35 cellular contexts compared by ENCODE assay signal in the genomic region with DNA sequence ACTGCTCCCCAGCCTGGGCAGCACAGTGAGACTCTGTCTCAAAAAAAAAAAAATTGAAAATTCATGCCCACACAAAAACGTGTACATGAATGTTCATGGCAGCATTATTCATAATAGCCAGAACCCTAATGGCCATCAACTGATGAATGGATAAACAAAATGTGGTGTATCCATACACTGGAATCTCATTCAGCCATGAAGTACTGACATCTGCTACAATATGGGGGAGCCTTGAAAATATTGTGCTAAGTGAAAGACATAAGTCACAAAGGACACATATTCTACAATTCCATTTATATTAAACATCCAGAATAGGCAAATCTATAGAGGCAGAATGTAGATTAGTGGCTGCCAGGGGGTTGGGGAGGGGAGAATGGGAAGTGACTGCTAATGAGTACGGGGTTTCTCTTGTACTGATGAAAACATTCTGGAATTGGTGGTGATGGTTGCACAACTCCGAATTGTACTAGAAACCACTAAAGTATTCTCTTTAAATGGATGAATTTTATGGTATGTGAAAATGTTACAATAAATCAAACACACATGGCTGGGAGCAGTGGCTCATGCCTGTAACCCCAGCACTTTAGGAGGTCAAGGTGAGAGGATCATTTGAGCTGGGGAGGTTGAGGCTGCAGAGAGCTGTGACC. TPM values are rescaled to one million over a fixed set of nuclear protein-coding genes. Genes with fewer than 3 reads are reported as not detected.
"Had no signal": no experiment of that assay in that cellular context is flagged by ENCODE, and none has a peak within 500 bp of the region (broad histone marks: within the 10 kb centered on the region; RNA-seq: fewer than 3 reads in every experiment).

No MANE protein-coding gene starts in this region.

- H3K27me3 ChIP-seq: dorsolateral prefrontal cortex, heart right ventricle, neutrophil, pancreas, right atrium auricular region, suprapubic skin, transverse colon, upper lobe of right lung, uterus had no signal

- H3K27ac Mint-ChIP-seq: memory B cell; mesothelial cell of epicardium; naive B cell; natural killer cell treated with Interleukin-12 subunit alpha and Interleukin-12 subunit beta and Interleukin-15 and Interleukin-18, amount 100 ng/mL, for 72 hours had no signal

- H3K9me3 ChIP-seq: left ventricle myocardium inferior, lower lobe of right lung, mucosa of descending colon, neutrophil, pancreas, right atrium auricular region, suprapubic skin, transverse colon, upper lobe of right lung, uterus had no signal

- H3K36me3 Mint-ChIP-seq: mesothelial cell of epicardium; naive B cell; natural killer cell treated with Interleukin-12 subunit alpha and Interleukin-12 subunit beta and Interleukin-15 and Interleukin-18, amount 100 ng/mL, for 72 hours had no signal

- H3K4me3 ChIP-seq: dorsolateral prefrontal cortex, heart right ventricle, left ventricle myocardium inferior, lower lobe of right lung, mucosa of descending colon, pancreas, right atrium auricular region, smooth muscle cell, suprapubic skin, transverse colon, upper lobe of right lung, uterus had no signal

- H3K4me1 ChIP-seq: heart right ventricle, left ventricle myocardium inferior, lower lobe of right lung, pancreas, right atrium auricular region, suprapubic skin, transverse colon, upper lobe of right lung, uterus had no signal

- DNase-seq: dorsolateral prefrontal cortex; effector CD4-positive, alpha-beta T cell; foreskin melanocyte; glutamatergic neuron; heart right ventricle; hippocampal formation; islet precursor cell; kidney glomerular epithelial cell; left colon; left ventricle myocardium inferior; lower lobe of right lung; mucosa of descending colon; naive B cell; pancreas; stimulated activated CD4-positive, alpha-beta T cell treated with anti-CD3 and anti-CD28 coated beads, Interleukin-12 subunit alpha, Interleukin-12 subunit beta, amount 100 ng/mL, for 4 hours; stimulated activated CD4-positive, alpha-beta T cell treated with anti-CD3 and anti-CD28 coated beads, Interleukin-1b, Interleukin-23, amount 100 ng/mL, for 48 hours; stimulated activated CD4-positive, alpha-beta T cell treated with anti-CD3 and anti-CD28 coated beads, Interleukin-4, amount 100 ng/mL, for 1 hour; stimulated activated CD8-positive, alpha-beta memory T cell treated with anti-CD3 and anti-CD28 coated beads, Interleukin-4, amount 100 ng/mL, for 48 hours; stimulated activated naive CD4-positive, alpha-beta T cell; stimulated activated naive CD8-positive, alpha-beta T cell treated with anti-CD3 and anti-CD28 coated beads, Interleukin-15, amount 100 ng/mL, for 72 hours; transverse colon; upper lobe of right lung; uterus had no signal

- H3K36me3 ChIP-seq: heart right ventricle, left ventricle myocardium inferior, lower lobe of right lung, neutrophil, pancreas, right atrium auricular region, suprapubic skin, transverse colon, upper lobe of right lung, uterus had no signal

- H3K4me1 Mint-ChIP-seq: mesothelial cell of epicardium; naive B cell; neural crest cell; stimulated activated naive CD8-positive, alpha-beta T cell treated with anti-CD3 and anti-CD28 coated beads, Interleukin-15, amount 100 ng/mL, for 72 hours had no signal

- H3K9me3 Mint-ChIP-seq: memory B cell; naive B cell; natural killer cell treated with Interleukin-12 subunit alpha and Interleukin-12 subunit beta and Interleukin-15 and Interleukin-18, amount 100 ng/mL, for 72 hours; stimulated activated naive CD8-positive, alpha-beta T cell treated with anti-CD3 and anti-CD28 coated beads, Interleukin-15, amount 100 ng/mL, for 72 hours had no signal

- H3K27ac ChIP-seq: dorsolateral prefrontal cortex, epithelial cell of prostate, heart right ventricle, left ventricle myocardium inferior, lower lobe of right lung, neutrophil, pancreas, right atrium auricular region, suprapubic skin, transverse colon, upper lobe of right lung, uterus had no signal

- ATAC-seq: esophagus mucosa; heart right ventricle; left colon; lower lobe of right lung; mucosa of descending colon; natural killer cell treated with Interleukin-12 subunit alpha and Interleukin-12 subunit beta and Interleukin-15 and Interleukin-18, amount 100 ng/mL, for 72 hours; pancreas; sciatic nerve; stimulated activated naive CD8-positive, alpha-beta T cell treated with anti-CD3 and anti-CD28 coated beads, Interleukin-15, amount 100 ng/mL, for 72 hours; upper lobe of right lung had no signal

- H3K27me3 Mint-ChIP-seq: memory B cell; naive B cell; stimulated activated naive CD8-positive, alpha-beta T cell treated with anti-CD3 and anti-CD28 coated beads, Interleukin-15, amount 100 ng/mL, for 72 hours had no signal

- H3K4me3 Mint-ChIP-seq: memory B cell; mesothelial cell of epicardium; naive B cell; natural killer cell treated with Interleukin-12 subunit alpha and Interleukin-12 subunit beta and Interleukin-15 and Interleukin-18, amount 100 ng/mL, for 72 hours; neural crest cell; stimulated activated naive CD8-positive, alpha-beta T cell treated with anti-CD3 and anti-CD28 coated beads, Interleukin-15, amount 100 ng/mL, for 72 hours had no signal

RNA-seq across cellular contexts. Expression of gene KCNN3, which starts 33.0 kb away (rescaled TPM):
- total RNA-seq: fibroblast of lung had no signal
- polyA plus RNA-seq: fibroblast of lung had no signal
